37 cellular contexts compared by ENCODE assay signal in genomic region chr9:129646654-129647053, GRCh38. TPM values are rescaled to one million over a fixed set of nuclear protein-coding genes. Genes with fewer than 3 reads are reported as not detected.
"Had no signal": no experiment of that assay in that cellular context is flagged by ENCODE, and none has a peak within 500 bp of the region (broad histone marks: within the 10 kb centered on the region; RNA-seq: fewer than 3 reads in every experiment).

No MANE protein-coding gene starts in this region.

- H3K9ac ChIP-seq: KMS-11, SK-N-SH had no signal

- H3K27me3 ChIP-seq: adrenal gland, body of pancreas, breast epithelium, Peyer's patch had no signal

- H3K4me1 Mint-ChIP-seq: activated B cell treated with CpG ODN at 0.5 μM for 24 hours had no signal

- H3K4me2 ChIP-seq: KMS-11, SK-N-SH had no signal

- H3K4me1 ChIP-seq: adrenal gland, body of pancreas, breast epithelium, Peyer's patch, SJCRH30 had no signal

- DNase-seq: activated B cell treated with CpG ODN at 0.5 μM for 24 hours; activated CD4-positive, alpha-beta T cell treated with anti-CD3 and anti-CD28 coated beads for 48 hours; activated CD4-positive, alpha-beta T cell treated with anti-CD3 and anti-CD28 coated beads, Interleukin-2, amount 50 U/mL, for 4 hours; activated CD4-positive, CD25-positive, alpha-beta regulatory T cell treated with anti-CD3 and anti-CD28 coated beads, Interleukin-2, amount 50 U/mL, for 72 hours; activated CD8-positive, alpha-beta T cell treated with anti-CD3 and anti-CD28 coated beads for 36 hours; activated gamma-delta T cell treated with Interleukin-2 at 50 U/mL for 16 hours; activated T-cell treated with anti-CD3 and anti-CD28 coated beads, Interleukin-2, amount 50 U/mL, for 1 hour; body of pancreas; MM.1S; MV-4-11; NCI-H1092; NCI-H1436 treated with DMSO at 0.1 percent for 48 hours; NCI-H1694 treated with DMSO at 0.1 percent for 48 hours; NCI-H2029; NCI-H2107; NCI-H2171; NCI-H510A; NCI-H526; NCI-H748 treated with DMSO at 0.1 percent for 48 hours; NK-92 treated with Interleukin-12 subunit alpha and Interleukin-12 subunit beta, amount 100 ng/mL, for 24 hours; PC-3; Peyer's patch; Right ventricle myocardium superior; RPMI8226; SJCRH30; SK-N-SH; T-helper 9 cell had no signal

- H3K27me3 Mint-ChIP-seq: activated B cell treated with CpG ODN at 0.5 μM for 24 hours; activated CD8-positive, alpha-beta T cell treated with anti-CD3 and anti-CD28 coated beads for 36 hours had no signal

- FAIRE-seq: astrocyte had no signal

- H3K4me3 Mint-ChIP-seq: activated B cell treated with CpG ODN at 0.5 μM for 24 hours; activated CD8-positive, alpha-beta T cell treated with anti-CD3 and anti-CD28 coated beads for 36 hours; T-helper 1 cell treated with Interleukin-12 subunit alpha and Interleukin-12 subunit beta and Interleukin-4 antibody, amounts not matched to agents 30 μg/mL and 1 μg/mL, for 36 hours had no signal

- H3K9me3 ChIP-seq: adrenal gland, body of pancreas, breast epithelium, Peyer's patch, SJCRH30, SK-N-SH had no signal

- H3K27ac ChIP-seq: adrenal gland, body of pancreas, breast epithelium, KMS-11, Peyer's patch, SJCRH30, VCaP had no signal

- H3K27ac Mint-ChIP-seq: activated B cell treated with CpG ODN at 0.5 μM for 24 hours; activated CD8-positive, alpha-beta T cell treated with anti-CD3 and anti-CD28 coated beads for 36 hours; activated T-helper 2 cell treated with anti-CD3 and anti-CD28 coated beads, Interferon-gamma antibody, Interleukin-2, Interleukin-4, amounts not matched to agents 10 μg/mL and 5 μg/mL and 100 μg/mL, durations not matched to agents 14 hours and 24 hours and 36 hours; T-helper 1 cell treated with Interleukin-12 subunit alpha and Interleukin-12 subunit beta and Interleukin-4 antibody, amounts not matched to agents 30 μg/mL and 1 μg/mL, for 36 hours had no signal

- H3K4me3 ChIP-seq: adrenal gland, body of pancreas, breast epithelium, Peyer's patch, SJCRH30 had no signal

- H3K36me3 Mint-ChIP-seq: activated naive CD4-positive, alpha-beta T cell treated with anti-CD3 and anti-CD28 coated beads, Interleukin-2, amount 50 U/mL, for 72 hours had no signal

- H3K36me3 ChIP-seq: adrenal gland, breast epithelium, Peyer's patch, SJCRH30 had no signal

- H3K9me3 Mint-ChIP-seq: activated B cell treated with CpG ODN at 0.5 μM for 24 hours; activated CD8-positive, alpha-beta T cell treated with anti-CD3 and anti-CD28 coated beads for 36 hours; activated naive CD4-positive, alpha-beta T cell treated with anti-CD3 and anti-CD28 coated beads, Interleukin-2, amount 50 U/mL, for 72 hours; activated T-helper 2 cell treated with anti-CD3 and anti-CD28 coated beads, Interferon-gamma antibody, Interleukin-2, Interleukin-4, amounts not matched to agents 10 μg/mL and 5 μg/mL and 100 μg/mL, durations not matched to agents 14 hours and 24 hours and 36 hours; T-helper 1 cell treated with Interleukin-12 subunit alpha and Interleukin-12 subunit beta and Interleukin-4 antibody, amounts not matched to agents 30 μg/mL and 1 μg/mL, for 36 hours had no signal

RNA-seq across cellular contexts. Expression of gene PRRX2, which starts 18.8 kb away (rescaled TPM):
- total RNA-seq: activated B cell treated with CpG ODN at 0.5 μM for 24 hours, astrocyte, LHCN-M2 had no signal

RNA-seq across cellular contexts. Expression of gene C9orf50, which starts 25.8 kb away (rescaled TPM):
- total RNA-seq: activated B cell treated with CpG ODN at 0.5 μM for 24 hours; activated CD8-positive, alpha-beta memory T cell treated with anti-CD3 and anti-CD28 coated beads for 36 hours; activated CD8-positive, alpha-beta T cell treated with anti-CD3 and anti-CD28 coated beads for 36 hours; activated T-helper 2 cell treated with anti-CD3 and anti-CD28 coated beads, Interferon-gamma antibody, Interleukin-2, Interleukin-4, amounts not matched to agents 10 μg/mL and 5 μg/mL and 100 μg/mL, durations not matched to agents 14 hours and 24 hours and 36 hours; body of pancreas; LHCN-M2; PC-3; Peyer's patch; Right ventricle myocardium superior; SJCRH30 had no signal
